In the genomic region with DNA sequence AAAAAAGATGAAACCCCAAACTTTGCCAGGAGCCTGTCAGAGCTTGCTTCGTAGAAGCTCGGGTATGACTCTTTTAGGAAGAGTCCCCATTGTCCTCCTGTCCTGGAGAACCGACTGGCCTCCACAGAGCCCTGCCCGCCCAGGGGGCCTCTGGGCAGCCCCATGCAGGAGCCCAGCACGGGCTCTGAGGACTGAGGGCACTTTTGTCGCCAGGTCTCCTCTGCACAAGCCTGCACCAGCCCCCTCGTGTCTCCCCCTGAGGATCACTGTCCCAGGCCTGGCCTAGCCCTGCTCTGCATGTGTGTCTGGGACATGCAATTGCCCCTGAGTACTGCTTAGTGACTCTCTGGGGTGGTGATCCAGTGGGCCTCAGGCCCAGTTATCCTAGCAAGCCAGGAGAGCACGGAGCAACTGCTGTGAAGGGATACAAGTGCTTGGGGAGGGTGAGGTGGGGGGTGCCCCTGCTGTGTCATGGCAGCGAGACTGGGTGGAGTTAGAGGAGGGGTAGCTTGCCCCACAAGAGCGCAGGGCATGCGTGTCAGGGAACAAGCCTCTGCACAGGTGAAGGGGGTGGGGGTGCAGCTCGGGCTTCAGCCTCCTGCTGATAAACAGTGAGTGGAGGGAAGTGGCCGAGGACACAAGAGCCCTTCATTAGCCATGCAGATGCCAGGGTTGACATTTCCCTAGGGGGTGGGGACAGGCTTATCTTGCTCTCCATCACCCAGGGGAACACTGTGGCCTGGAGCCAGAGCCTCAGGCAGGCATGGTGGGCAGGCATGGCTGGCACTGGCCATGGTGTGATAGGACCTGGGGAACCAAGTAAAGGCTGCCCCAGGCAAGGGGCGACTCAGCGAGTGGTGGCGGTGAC, we compare ENCODE assay signal across 19 cellular contexts.
DNase-seq lines count a peak whose midpoint lies in the region; ATAC-seq and TF ChIP-seq lines count a peak whose summit lies in the region.
"Had no signal": no experiment of that assay in that cellular context is flagged by ENCODE, and none has a peak within 500 bp of the region (broad histone marks: within the 10 kb centered on the region; RNA-seq: fewer than 3 reads in every experiment).

No MANE protein-coding gene starts in this region.

- no peaks in the 10 kb centered on the region for H4K20me1 ChIP-seq in mammary epithelial cell (ENCODE audit: insufficient read depth, low read length)

- no peak overlapping the region for H2AFZ ChIP-seq in mammary epithelial cell (ENCODE audit: low read depth, low read length)

- H3K9me3 Mint-ChIP-seq in brain: peaks cover 0 to 7% (median 0%) of the 10 kb centered on the region in 5 experiments
- H3K9me3 Mint-ChIP-seq: nephron; stimulated activated naive CD8-positive, alpha-beta T cell treated with anti-CD3 and anti-CD28 coated beads, Interleukin-15, amount 100 ng/mL, for 72 hours had no signal

- H3K36me3 Mint-ChIP-seq in brain: no peaks in the 10 kb centered on the region
- H3K36me3 Mint-ChIP-seq: activated naive CD8-positive, alpha-beta T cell had no signal

- BruUV-seq in mammary epithelial cell (replicated peaks; lab: Mats Ljungman, UMichigan): no TSS peak

- intact Hi-C loops in breast epithelium (cut with DNase I; ENCODE audit: low total_unique reads): no loop called here
- intact Hi-C loops in mammary epithelial cell (cut with micrococcal nuclease): no loop called here
- intact Hi-C loops in sciatic nerve (cut with DNase I): no loop called here

- H3K4me3 ChIP-seq in breast epithelium: no peak overlapping the region
- no peak overlapping the region for H3K4me3 ChIP-seq in mammary epithelial cell (replicated peaks in 1 of 3; ENCODE audit: insufficient read depth in 1 of 3, low read depth in 2 of 3, low read length in 3 of 3)
- H3K4me3 ChIP-seq: transverse colon had no signal

- TF ChIP-seq POLR2A in breast epithelium (IDR thresholded peaks at IDR 0.05): no peak

- CTCF ChIA-PET in mammary epithelial cell (lab: Charles Lee; ENCODE audit: low non-redundant PET): no interaction called here

- no peak overlapping the region for H3K4me2 ChIP-seq in mammary epithelial cell (ENCODE audit: insufficient read depth, low read depth, low read length)

- 35% methylated on average over 13 of the region's 16 CpGs for WGBS in mammary epithelial cell (ENCODE audit: low coverage, missing lambda C conversion rate)

- dilution Hi-C loops in mammary epithelial cell (cut with HindIII; ENCODE audit: low sequenced_read_pairs): no loop called here

- H3K27me3 ChIP-seq in breast epithelium (no peaks in the 10 kb centered on the region), mammary epithelial cell (ENCODE audit: insufficient read depth, low read length) (no peaks in the 10 kb centered on the region)
- H3K27me3 ChIP-seq: transverse colon had no signal

- peaks cover 51% of the 10 kb centered on the region for H3K4me1 Mint-ChIP-seq in brain
- H3K4me1 Mint-ChIP-seq: stimulated activated naive CD8-positive, alpha-beta T cell treated with anti-CD3 and anti-CD28 coated beads, Interleukin-15, amount 100 ng/mL, for 72 hours had no signal

- H3K36me3 ChIP-seq in breast epithelium (no peaks in the 10 kb centered on the region), mammary epithelial cell (ENCODE audit: insufficient read depth, low read length) (no peaks in the 10 kb centered on the region)
- H3K36me3 ChIP-seq: transverse colon had no signal

- H3K9me3 ChIP-seq in breast epithelium (no peaks in the 10 kb centered on the region), mammary epithelial cell (replicated peaks; ENCODE audit: insufficient read depth, low read length) (no peaks in the 10 kb centered on the region)
- H3K9me3 ChIP-seq: transverse colon had no signal

- H3K9ac ChIP-seq in mammary epithelial cell (ENCODE audit: insufficient read depth, low read length): no peak overlapping the region

- H3K79me2 ChIP-seq in mammary epithelial cell (ENCODE audit: insufficient read depth, low read length): no peaks in the 10 kb centered on the region

- TF ChIP-seq CTCF in breast epithelium (IDR thresholded peaks at IDR 0.05) (no peak), mammary epithelial cell (conservative IDR thresholded peaks at IDR 0.05 in 1 of 2, IDR thresholded peaks at IDR 0.05 in 1 of 2; ENCODE audit: extremely low read depth in 1 of 2, insufficient read depth in 1 of 2, low read depth in 1 of 2, low read length in 2 of 2) (no peak), brain (conservative IDR thresholded peaks at IDR 0.05) (no peak), GM20000 (IDR thresholded peaks at IDR 0.05; ENCODE audit: extremely low read depth, missing control alignments) (no peak)

- H3K27ac ChIP-seq in breast epithelium (peak overlapping the region; percentile 2 to 32), mammary epithelial cell (ENCODE audit: insufficient read depth, low read depth, low read length) (no peak overlapping the region)
- H3K27ac ChIP-seq: transverse colon had no signal

- DNase-seq in breast epithelium (ENCODE audit: low spot score in 2 of 2) (no peak), mammary epithelial cell (no peak), NCI-H146 treated with DMSO at 0.1 percent for 48 hours (lab: John Stamatoyannopoulos, UW; ENCODE audit: unreplicated experiment) (peak; percentile 23), sciatic nerve (ENCODE audit: low spot score) (no peak), GM20000 (ENCODE audit: low spot score) (no peak)
- no peak for DNase-seq in stimulated activated CD4-positive, alpha-beta T cell treated with anti-CD3 and anti-CD28 coated beads, Interleukin-1b, Interleukin-23, amount 100 ng/mL, for 48 hours
- DNase-seq: activated CD4-positive, alpha-beta T cell treated with anti-CD3 and anti-CD28 coated beads for 48 hours; DMS 273 treated with DMSO at 0.1 percent for 48 hours; left colon; MM.1S; NCI-H226; stimulated activated CD4-positive, alpha-beta T cell treated with anti-CD3 and anti-CD28 coated beads, Interleukin-4, amount 100 ng/mL, for 24 hours; stimulated activated naive CD8-positive, alpha-beta T cell treated with anti-CD3 and anti-CD28 coated beads, Interleukin-15, amount 100 ng/mL, for 72 hours; SW 1271; transverse colon had no signal

- H3K4me3 Mint-ChIP-seq in brain: no peak overlapping the region
- H3K4me3 Mint-ChIP-seq: activated naive CD8-positive, alpha-beta T cell; nephron; stimulated activated naive CD8-positive, alpha-beta T cell treated with anti-CD3 and anti-CD28 coated beads, Interleukin-15, amount 100 ng/mL, for 72 hours had no signal

- ATAC-seq in sciatic nerve (peak; percentile 33), HG03442 (IDR thresholded peaks at IDR 0.05; ENCODE audit: unreplicated experiment) (no peak)
- ATAC-seq: left colon; stimulated activated naive CD8-positive, alpha-beta T cell treated with anti-CD3 and anti-CD28 coated beads, Interleukin-15, amount 100 ng/mL, for 72 hours had no signal

- peak overlapping the region in 4 of 5 experiments; percentile 45 to 79 (median 78) for H3K27ac Mint-ChIP-seq in brain
- H3K27ac Mint-ChIP-seq: activated naive CD8-positive, alpha-beta T cell; nephron had no signal

- in situ Hi-C loops in mammary epithelial cell (cut with MboI; ENCODE audit: low sequenced_read_pairs in 2 of 2): no loop called here

- H3K27me3 Mint-ChIP-seq in brain: no peaks in the 10 kb centered on the region
- H3K27me3 Mint-ChIP-seq: activated naive CD8-positive, alpha-beta T cell; stimulated activated naive CD8-positive, alpha-beta T cell treated with anti-CD3 and anti-CD28 coated beads, Interleukin-15, amount 100 ng/mL, for 72 hours had no signal

- H3K4me1 ChIP-seq in breast epithelium: no peaks in the 10 kb centered on the region
- no peaks in the 10 kb centered on the region for H3K4me1 ChIP-seq in mammary epithelial cell (ENCODE audit: insufficient read depth, low read length)
- H3K4me1 ChIP-seq: transverse colon had no signal
